ENCODE assay signal across 8 cellular contexts in genomic region chr3:4983739-4984510, GRCh38. TPM values are rescaled to one million over a fixed set of nuclear protein-coding genes. Genes with fewer than 3 reads are reported as not detected.
DNase-seq lines count a peak whose midpoint lies in the region; ATAC-seq and TF ChIP-seq lines count a peak whose summit lies in the region.

No MANE protein-coding gene starts in this region.

- WGBS in adipose tissue, 3 donors = 24 to 41% (median 31%) methylated on average over 16 of the region's 16 CpGs

- peak; percentile 41 for ATAC-seq in HG03103 (IDR thresholded peaks at IDR 0.05; ENCODE audit: low read depth, unreplicated experiment)
- no peak for ATAC-seq in SK-N-SH treated with all-trans-retinoic acid at 6 μM for 48 hours

- H3K27ac ChIP-seq in adipose tissue (ENCODE audit: low read depth, low read length) = peak overlapping the region; percentile 74

- DNase-seq in DMS53 (lab: John Stamatoyannopoulos, UW) (peak; percentile 1), DMS53 treated with DMSO at 0.1 percent for 48 hours (lab: John Stamatoyannopoulos, UW; ENCODE audit: unreplicated experiment) (no peak), kidney glomerular epithelial cell (lab: John Stamatoyannopoulos, UW) (peak; percentile 77), NCI-H146 treated with DMSO at 0.1 percent for 48 hours (lab: John Stamatoyannopoulos, UW; ENCODE audit: unreplicated experiment) (no peak)
- peak; percentile 30 to 70 (median 69) for DNase-seq in stimulated activated CD4-positive, alpha-beta T cell treated with anti-CD3 and anti-CD28 coated beads, TNF-alpha, amount 100 ng/mL, for 24 hours (ENCODE audit: low read depth in 3 of 3)

TF ChIP-seq in SK-N-SH treated with all-trans-retinoic acid at 6 μM for 48 hours, 23 proteins besides CTCF, POLR2A, EP300 and RAD21:
- TF ChIP-seq TOX (CRISPR knock-in tag; IDR thresholded peaks at IDR 0.05; ENCODE audit: borderline replicate concordance) = no peak
- TF ChIP-seq OSR1 (CRISPR knock-in tag; IDR thresholded peaks at IDR 0.05) = no peak
- no peak for TF ChIP-seq CSRNP3 (CRISPR knock-in tag; IDR thresholded peaks at IDR 0.05)
- TF ChIP-seq ARNTL (CRISPR knock-in tag; IDR thresholded peaks at IDR 0.05; ENCODE audit: borderline replicate concordance, low read depth) = no peak
- TF ChIP-seq TCF4 (CRISPR knock-in tag; IDR thresholded peaks at IDR 0.05; ENCODE audit: borderline replicate concordance) = no peak
- TF ChIP-seq TSHZ2 (CRISPR knock-in tag; IDR thresholded peaks at IDR 0.05) = no peak
- no peak for TF ChIP-seq ZNF8 (CRISPR knock-in tag; IDR thresholded peaks at IDR 0.05)
- no peak for TF ChIP-seq ZNF70 (CRISPR knock-in tag; IDR thresholded peaks at IDR 0.05)
- no peak for TF ChIP-seq ZNF565 (CRISPR knock-in tag; conservative IDR thresholded peaks at IDR 0.05; ENCODE audit: low read depth)
- 0 out of 2 replicates have a peak, but pooled peaks have one; percentile 9 for TF ChIP-seq PATZ1 (CRISPR knock-in tag; IDR thresholded peaks at IDR 0.05; ENCODE audit: borderline replicate concordance)
- no peak for TF ChIP-seq PPARA (CRISPR knock-in tag; IDR thresholded peaks at IDR 0.05; ENCODE audit: borderline replicate concordance)
- no peak for TF ChIP-seq ZFP30 (CRISPR knock-in tag; IDR thresholded peaks at IDR 0.05)
- TF ChIP-seq ZFP3 (CRISPR knock-in tag; IDR thresholded peaks at IDR 0.05) = 0 out of 2 replicates have a peak, but pooled peaks have one; percentile 40
- TF ChIP-seq POU6F1 (CRISPR knock-in tag; IDR thresholded peaks at IDR 0.05; ENCODE audit: borderline replicate concordance, low read depth) = no peak; the same call in 1 of the 2 replicates
- TF ChIP-seq CSDC2 (CRISPR knock-in tag; IDR thresholded peaks at IDR 0.05) = no peak
- TF ChIP-seq SNAI2 (CRISPR knock-in tag; IDR thresholded peaks at IDR 0.05) = no peak
TF ChIP-seq in SK-N-SH treated with all-trans-retinoic acid at 6 μM for 48 hours: peak in this region for 2.

RNA-seq across cellular contexts. Expression of gene BHLHE40, which starts 4.7 kb away (rescaled TPM):
- polyA plus RNA-seq in adipose tissue = 100 to 1,000 TPM in 1 of 3 donors, 10 to 100 TPM in 2; 39.0 to 138 (median 80.4) TPM

Comparison
In these comparisons a context has a peak if more than half of its experiments do, and no peak if none do; other contexts are left out.
1. DNase-seq: peak in DMS53 (single experiment), kidney glomerular epithelial cell (single experiment) and stimulated activated CD4-positive, alpha-beta T cell treated with anti-CD3 and anti-CD28 coated beads, TNF-alpha, amount 100 ng/mL, for 24 hours (3 of 3); none in DMS53 treated with DMSO at 0.1 percent for 48 hours (single experiment) and NCI-H146 treated with DMSO at 0.1 percent for 48 hours (single experiment).